8 cellular contexts compared by ENCODE assay signal in genomic region chr1:84156210-84156621, GRCh38. TPM values are rescaled to one million over a fixed set of nuclear protein-coding genes. Genes with fewer than 3 reads are reported as not detected.
DNase-seq lines count a peak whose midpoint lies in the region; ATAC-seq, FAIRE-seq and TF ChIP-seq lines count a peak whose summit lies in the region.

No MANE protein-coding gene starts in this region.

- FAIRE-seq in astrocyte (lab: Jason Lieb, UNC) = peak; percentile 73

- no peaks in the 10 kb centered on the region for H3K27me3 Mint-ChIP-seq in astrocyte (ENCODE audit: low read depth, unreplicated experiment)
- no peaks in the 10 kb centered on the region for H3K27me3 Mint-ChIP-seq in natural killer cell treated with Interleukin-12 subunit alpha and Interleukin-12 subunit beta and Interleukin-15 and Interleukin-18, amount 100 ng/mL, for 72 hours

- peaks cover 8% of the 10 kb centered on the region for H3K4me1 Mint-ChIP-seq in astrocyte (ENCODE audit: low read depth, unreplicated experiment)
- H3K4me1 Mint-ChIP-seq in natural killer cell treated with Interleukin-12 subunit alpha and Interleukin-12 subunit beta and Interleukin-15 and Interleukin-18, amount 100 ng/mL, for 72 hours (ENCODE audit: low read depth in 2 of 2) = peaks cover 71 to 93% of the 10 kb centered on the region in 2 donors

- no peaks in the 10 kb centered on the region for H4K20me1 ChIP-seq in astrocyte (ENCODE audit: insufficient read depth, low read length)

- DNase-seq in EL (peak; percentile 80), LHCN-M2 (ENCODE audit: low read depth) (peak; percentile 84), astrocyte (ENCODE audit: low read depth) (peak; percentile 92), NCI-H2171 treated with DMSO at 0.1 percent for 48 hours (lab: John Stamatoyannopoulos, UW) (no peak), Right ventricle myocardium superior (no peak), dorsolateral prefrontal cortex (no peak)
- no peak for DNase-seq in natural killer cell treated with Interleukin-12 subunit alpha and Interleukin-12 subunit beta and Interleukin-15 and Interleukin-18, amount 100 ng/mL, for 72 hours (ENCODE audit: low spot score)
- no peak for DNase-seq in activated CD8-positive, alpha-beta memory T cell treated with anti-CD3 and anti-CD28 coated beads, Interleukin-2, amount 50 U/mL, for 48 hours

- no peaks in the 10 kb centered on the region for H3K36me3 ChIP-seq in astrocyte (ENCODE audit: insufficient read depth, low read length)

- no peaks in the 10 kb centered on the region for H3K79me2 ChIP-seq in astrocyte (ENCODE audit: insufficient read depth, low read length)

- H3K9ac ChIP-seq in astrocyte (ENCODE audit: low read length) = no peak overlapping the region

- H3K4me3 ChIP-seq in astrocyte (ENCODE audit: insufficient read depth, low read depth, low read length) = no peak overlapping the region
- no peak overlapping the region for H3K4me3 ChIP-seq in dorsolateral prefrontal cortex

- H3K36me3 Mint-ChIP-seq in astrocyte (ENCODE audit: low read depth, unreplicated experiment) = no peaks in the 10 kb centered on the region
- peaks cover 23% of the 10 kb centered on the region for H3K36me3 Mint-ChIP-seq in natural killer cell treated with Interleukin-12 subunit alpha and Interleukin-12 subunit beta and Interleukin-15 and Interleukin-18, amount 100 ng/mL, for 72 hours

- H3K27ac Mint-ChIP-seq in astrocyte (ENCODE audit: unreplicated experiment) = no peak overlapping the region
- H3K27ac Mint-ChIP-seq in natural killer cell treated with Interleukin-12 subunit alpha and Interleukin-12 subunit beta and Interleukin-15 and Interleukin-18, amount 100 ng/mL, for 72 hours = peak overlapping the region; percentile 88 to 94

- peak; percentile 68 to 73 for ATAC-seq in natural killer cell treated with Interleukin-12 subunit alpha and Interleukin-12 subunit beta and Interleukin-15 and Interleukin-18, amount 100 ng/mL, for 72 hours
- ATAC-seq in Right ventricle myocardium superior (ENCODE audit: poor library complexity) = no peak

- peak overlapping the region; percentile 44 for H3K4me2 ChIP-seq in astrocyte (ENCODE audit: low read length)

- no peak overlapping the region for H3K4me3 Mint-ChIP-seq in astrocyte (ENCODE audit: unreplicated experiment)
- H3K4me3 Mint-ChIP-seq in natural killer cell treated with Interleukin-12 subunit alpha and Interleukin-12 subunit beta and Interleukin-15 and Interleukin-18, amount 100 ng/mL, for 72 hours = peak overlapping the region; percentile 76

- no peaks in the 10 kb centered on the region for H3K9me3 ChIP-seq in astrocyte (ENCODE audit: insufficient read depth, low read depth, low read length)

- peaks cover 9% of the 10 kb centered on the region for H3K4me1 ChIP-seq in astrocyte (ENCODE audit: insufficient read depth, low read length)

- TF ChIP-seq CTCF in astrocyte (IDR thresholded peaks at IDR 0.05; ENCODE audit: insufficient read depth, low read depth, low read length) (no peak), dorsolateral prefrontal cortex (IDR thresholded peaks at IDR 0.05 in 54 of 56, conservative IDR thresholded peaks at IDR 0.05 in 2 of 56; ENCODE audit: low read depth in 1 of 56, partially characterized antibody in 56 of 56) (no peak)

- peak overlapping the region; percentile 16 for H3K27ac ChIP-seq in astrocyte (ENCODE audit: low read depth, low read length)
- peak overlapping the region in 8 of 59 donors; percentile 5 to 39 (median 23) for H3K27ac ChIP-seq in dorsolateral prefrontal cortex

- intact Hi-C loops in Right ventricle myocardium superior (cut with DNase I) (no loop called here), dorsolateral prefrontal cortex (cut with DNase I) (loop anchor here in 1 of 2 donors (5.0 to 10.0 kb wide), 2 partner anchors 96 to 139 kb away; no protein-coding TSS in a partner anchor)

- H3K9me3 Mint-ChIP-seq in astrocyte (ENCODE audit: unreplicated experiment) = no peaks in the 10 kb centered on the region
- H3K9me3 Mint-ChIP-seq in natural killer cell treated with Interleukin-12 subunit alpha and Interleukin-12 subunit beta and Interleukin-15 and Interleukin-18, amount 100 ng/mL, for 72 hours = no peaks in the 10 kb centered on the region

- H3K27me3 ChIP-seq in astrocyte (ENCODE audit: insufficient read depth, low read length) (no peaks in the 10 kb centered on the region), dorsolateral prefrontal cortex (no peaks in the 10 kb centered on the region)

- no peak overlapping the region for H2AFZ ChIP-seq in astrocyte (ENCODE audit: low read depth, low read length)

RNA-seq across cellular contexts. Expression of gene PRKACB, which starts 12.1 kb away (rescaled TPM):
- total RNA-seq in LHCN-M2 (2014; rRNA removed) (24.0 and 29.3 TPM in 2 replicates), astrocyte (60.7 and 64.9 TPM in 2 replicates), Right ventricle myocardium superior (30.8 TPM), dorsolateral prefrontal cortex (100 to 1,000 TPM; 156 to 555 (median 433) TPM)
- polyA plus RNA-seq in LHCN-M2 (2012) = 9.1 TPM
- total RNA-seq in natural killer cell treated with Interleukin-12 subunit alpha and Interleukin-12 subunit beta and Interleukin-15 and Interleukin-18, amount 100 ng/mL, for 72 hours = 10 to 100 TPM; 46.6 to 65.9 TPM

Comparison
In these comparisons a context has a peak if more than half of its experiments do, and no peak if none do; other contexts are left out.
1. DNase-seq: peak in EL (single experiment), LHCN-M2 (single experiment) and astrocyte (single experiment); none in natural killer cell treated with Interleukin-12 subunit alpha and Interleukin-12 subunit beta and Interleukin-15 and Interleukin-18, amount 100 ng/mL, for 72 hours (single experiment), NCI-H2171 treated with DMSO at 0.1 percent for 48 hours (single experiment), activated CD8-positive, alpha-beta memory T cell treated with anti-CD3 and anti-CD28 coated beads, Interleukin-2, amount 50 U/mL, for 48 hours (single experiment), Right ventricle myocardium superior (single experiment) and dorsolateral prefrontal cortex (0 of 10).